Comparison of ENCODE assay signal across 1 cellular context in the genomic region with DNA sequence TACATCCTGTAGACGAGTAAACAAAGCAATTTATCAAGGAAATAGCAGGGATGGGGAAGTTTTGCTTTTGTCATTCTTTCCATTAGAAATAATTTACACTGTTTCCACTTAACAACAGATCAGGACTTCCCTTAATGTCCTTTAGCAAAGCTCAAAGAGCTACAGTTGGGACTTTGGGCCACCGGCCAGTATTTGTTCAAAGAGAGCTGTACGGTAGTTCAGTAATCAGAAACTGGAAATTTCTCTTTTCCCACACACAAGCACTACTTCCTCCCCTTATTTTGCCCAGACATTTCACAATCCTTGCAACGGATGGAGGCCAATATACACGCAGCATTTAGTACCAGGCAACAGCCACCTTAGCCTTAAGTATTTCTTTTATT.
TF ChIP-seq lines count a peak whose summit lies in the region.

No MANE protein-coding gene starts in this region.

TF ChIP-seq in HepG2, 621 proteins besides CTCF, POLR2A, EP300 and RAD21 (continued from another document and continues in another):
- TF ChIP-seq, protein P1, sequence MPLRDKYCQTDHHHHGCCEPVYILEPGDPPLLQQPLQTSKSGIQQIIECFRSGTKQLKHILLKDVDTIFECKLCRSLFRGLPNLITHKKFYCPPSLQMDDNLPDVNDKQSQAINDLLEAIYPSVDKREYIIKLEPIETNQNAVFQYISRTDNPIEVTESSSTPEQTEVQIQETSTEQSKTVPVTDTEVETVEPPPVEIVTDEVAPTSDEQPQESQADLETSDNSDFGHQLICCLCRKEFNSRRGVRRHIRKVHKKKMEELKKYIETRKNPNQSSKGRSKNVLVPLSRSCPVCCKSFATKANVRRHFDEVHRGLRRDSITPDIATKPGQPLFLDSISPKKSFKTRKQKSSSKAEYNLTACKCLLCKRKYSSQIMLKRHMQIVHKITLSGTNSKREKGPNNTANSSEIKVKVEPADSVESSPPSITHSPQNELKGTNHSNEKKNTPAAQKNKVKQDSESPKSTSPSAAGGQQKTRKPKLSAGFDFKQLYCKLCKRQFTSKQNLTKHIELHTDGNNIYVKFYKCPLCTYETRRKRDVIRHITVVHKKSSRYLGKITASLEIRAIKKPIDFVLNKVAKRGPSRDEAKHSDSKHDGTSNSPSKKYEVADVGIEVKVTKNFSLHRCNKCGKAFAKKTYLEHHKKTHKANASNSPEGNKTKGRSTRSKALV (CRISPR knock-in tag; IDR thresholded peaks at IDR 0.05): no peak
- no peak for TF ChIP-seq SNAI1 (CRISPR knock-in tag; IDR thresholded peaks at IDR 0.05; ENCODE audit: borderline replicate concordance)
- TF ChIP-seq, protein P2, sequence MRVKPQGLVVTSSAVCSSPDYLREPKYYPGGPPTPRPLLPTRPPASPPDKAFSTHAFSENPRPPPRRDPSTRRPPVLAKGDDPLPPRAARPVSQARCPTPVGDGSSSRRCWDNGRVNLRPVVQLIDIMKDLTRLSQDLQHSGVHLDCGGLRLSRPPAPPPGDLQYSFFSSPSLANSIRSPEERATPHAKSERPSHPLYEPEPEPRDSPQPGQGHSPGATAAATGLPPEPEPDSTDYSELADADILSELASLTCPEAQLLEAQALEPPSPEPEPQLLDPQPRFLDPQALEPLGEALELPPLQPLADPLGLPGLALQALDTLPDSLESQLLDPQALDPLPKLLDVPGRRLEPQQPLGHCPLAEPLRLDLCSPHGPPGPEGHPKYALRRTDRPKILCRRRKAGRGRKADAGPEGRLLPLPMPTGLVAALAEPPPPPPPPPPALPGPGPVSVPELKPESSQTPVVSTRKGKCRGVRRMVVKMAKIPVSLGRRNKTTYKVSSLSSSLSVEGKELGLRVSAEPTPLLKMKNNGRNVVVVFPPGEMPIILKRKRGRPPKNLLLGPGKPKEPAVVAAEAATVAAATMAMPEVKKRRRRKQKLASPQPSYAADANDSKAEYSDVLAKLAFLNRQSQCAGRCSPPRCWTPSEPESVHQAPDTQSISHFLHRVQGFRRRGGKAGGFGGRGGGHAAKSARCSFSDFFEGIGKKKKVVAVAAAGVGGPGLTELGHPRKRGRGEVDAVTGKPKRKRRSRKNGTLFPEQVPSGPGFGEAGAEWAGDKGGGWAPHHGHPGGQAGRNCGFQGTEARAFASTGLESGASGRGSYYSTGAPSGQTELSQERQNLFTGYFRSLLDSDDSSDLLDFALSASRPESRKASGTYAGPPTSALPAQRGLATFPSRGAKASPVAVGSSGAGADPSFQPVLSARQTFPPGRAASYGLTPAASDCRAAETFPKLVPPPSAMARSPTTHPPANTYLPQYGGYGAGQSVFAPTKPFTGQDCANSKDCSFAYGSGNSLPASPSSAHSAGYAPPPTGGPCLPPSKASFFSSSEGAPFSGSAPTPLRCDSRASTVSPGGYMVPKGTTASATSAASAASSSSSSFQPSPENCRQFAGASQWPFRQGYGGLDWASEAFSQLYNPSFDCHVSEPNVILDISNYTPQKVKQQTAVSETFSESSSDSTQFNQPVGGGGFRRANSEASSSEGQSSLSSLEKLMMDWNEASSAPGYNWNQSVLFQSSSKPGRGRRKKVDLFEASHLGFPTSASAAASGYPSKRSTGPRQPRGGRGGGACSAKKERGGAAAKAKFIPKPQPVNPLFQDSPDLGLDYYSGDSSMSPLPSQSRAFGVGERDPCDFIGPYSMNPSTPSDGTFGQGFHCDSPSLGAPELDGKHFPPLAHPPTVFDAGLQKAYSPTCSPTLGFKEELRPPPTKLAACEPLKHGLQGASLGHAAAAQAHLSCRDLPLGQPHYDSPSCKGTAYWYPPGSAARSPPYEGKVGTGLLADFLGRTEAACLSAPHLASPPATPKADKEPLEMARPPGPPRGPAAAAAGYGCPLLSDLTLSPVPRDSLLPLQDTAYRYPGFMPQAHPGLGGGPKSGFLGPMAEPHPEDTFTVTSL (CRISPR knock-in tag; IDR thresholded peaks at IDR 0.05; ENCODE audit: borderline replicate concordance): peak; percentile 97; the same call in 1 of the 2 replicates
- TF ChIP-seq, protein P3, sequence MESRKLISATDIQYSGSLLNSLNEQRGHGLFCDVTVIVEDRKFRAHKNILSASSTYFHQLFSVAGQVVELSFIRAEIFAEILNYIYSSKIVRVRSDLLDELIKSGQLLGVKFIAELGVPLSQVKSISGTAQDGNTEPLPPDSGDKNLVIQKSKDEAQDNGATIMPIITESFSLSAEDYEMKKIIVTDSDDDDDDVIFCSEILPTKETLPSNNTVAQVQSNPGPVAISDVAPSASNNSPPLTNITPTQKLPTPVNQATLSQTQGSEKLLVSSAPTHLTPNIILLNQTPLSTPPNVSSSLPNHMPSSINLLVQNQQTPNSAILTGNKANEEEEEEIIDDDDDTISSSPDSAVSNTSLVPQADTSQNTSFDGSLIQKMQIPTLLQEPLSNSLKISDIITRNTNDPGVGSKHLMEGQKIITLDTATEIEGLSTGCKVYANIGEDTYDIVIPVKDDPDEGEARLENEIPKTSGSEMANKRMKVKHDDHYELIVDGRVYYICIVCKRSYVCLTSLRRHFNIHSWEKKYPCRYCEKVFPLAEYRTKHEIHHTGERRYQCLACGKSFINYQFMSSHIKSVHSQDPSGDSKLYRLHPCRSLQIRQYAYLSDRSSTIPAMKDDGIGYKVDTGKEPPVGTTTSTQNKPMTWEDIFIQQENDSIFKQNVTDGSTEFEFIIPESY (CRISPR knock-in tag; IDR thresholded peaks at IDR 0.05): peak; percentile 45; the same call in 1 of the 2 replicates
- TF ChIP-seq KDM5A (IDR thresholded peaks at IDR 0.05; ENCODE audit: borderline replicate concordance, low read length): no peak
- TF ChIP-seq, protein P4, sequence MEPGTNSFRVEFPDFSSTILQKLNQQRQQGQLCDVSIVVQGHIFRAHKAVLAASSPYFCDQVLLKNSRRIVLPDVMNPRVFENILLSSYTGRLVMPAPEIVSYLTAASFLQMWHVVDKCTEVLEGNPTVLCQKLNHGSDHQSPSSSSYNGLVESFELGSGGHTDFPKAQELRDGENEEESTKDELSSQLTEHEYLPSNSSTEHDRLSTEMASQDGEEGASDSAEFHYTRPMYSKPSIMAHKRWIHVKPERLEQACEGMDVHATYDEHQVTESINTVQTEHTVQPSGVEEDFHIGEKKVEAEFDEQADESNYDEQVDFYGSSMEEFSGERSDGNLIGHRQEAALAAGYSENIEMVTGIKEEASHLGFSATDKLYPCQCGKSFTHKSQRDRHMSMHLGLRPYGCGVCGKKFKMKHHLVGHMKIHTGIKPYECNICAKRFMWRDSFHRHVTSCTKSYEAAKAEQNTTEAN (CRISPR knock-in tag; conservative IDR thresholded peaks at IDR 0.05): peak; percentile 26
- TF ChIP-seq ZNF451 (CRISPR knock-in tag; IDR thresholded peaks at IDR 0.05): no peak
- no peak for TF ChIP-seq SIN3A (IDR thresholded peaks at IDR 0.05; ENCODE audit: borderline replicate concordance, low read depth, low read length)
- TF ChIP-seq NFIC (IDR thresholded peaks at IDR 0.05; ENCODE audit: low read length): peak; percentile 82; the same call in 1 of the 2 replicates
- TF ChIP-seq ZNF12 (CRISPR knock-in tag; IDR thresholded peaks at IDR 0.05): peak; percentile 56; the same call in 1 of the 2 replicates
- TF ChIP-seq, protein P5, sequence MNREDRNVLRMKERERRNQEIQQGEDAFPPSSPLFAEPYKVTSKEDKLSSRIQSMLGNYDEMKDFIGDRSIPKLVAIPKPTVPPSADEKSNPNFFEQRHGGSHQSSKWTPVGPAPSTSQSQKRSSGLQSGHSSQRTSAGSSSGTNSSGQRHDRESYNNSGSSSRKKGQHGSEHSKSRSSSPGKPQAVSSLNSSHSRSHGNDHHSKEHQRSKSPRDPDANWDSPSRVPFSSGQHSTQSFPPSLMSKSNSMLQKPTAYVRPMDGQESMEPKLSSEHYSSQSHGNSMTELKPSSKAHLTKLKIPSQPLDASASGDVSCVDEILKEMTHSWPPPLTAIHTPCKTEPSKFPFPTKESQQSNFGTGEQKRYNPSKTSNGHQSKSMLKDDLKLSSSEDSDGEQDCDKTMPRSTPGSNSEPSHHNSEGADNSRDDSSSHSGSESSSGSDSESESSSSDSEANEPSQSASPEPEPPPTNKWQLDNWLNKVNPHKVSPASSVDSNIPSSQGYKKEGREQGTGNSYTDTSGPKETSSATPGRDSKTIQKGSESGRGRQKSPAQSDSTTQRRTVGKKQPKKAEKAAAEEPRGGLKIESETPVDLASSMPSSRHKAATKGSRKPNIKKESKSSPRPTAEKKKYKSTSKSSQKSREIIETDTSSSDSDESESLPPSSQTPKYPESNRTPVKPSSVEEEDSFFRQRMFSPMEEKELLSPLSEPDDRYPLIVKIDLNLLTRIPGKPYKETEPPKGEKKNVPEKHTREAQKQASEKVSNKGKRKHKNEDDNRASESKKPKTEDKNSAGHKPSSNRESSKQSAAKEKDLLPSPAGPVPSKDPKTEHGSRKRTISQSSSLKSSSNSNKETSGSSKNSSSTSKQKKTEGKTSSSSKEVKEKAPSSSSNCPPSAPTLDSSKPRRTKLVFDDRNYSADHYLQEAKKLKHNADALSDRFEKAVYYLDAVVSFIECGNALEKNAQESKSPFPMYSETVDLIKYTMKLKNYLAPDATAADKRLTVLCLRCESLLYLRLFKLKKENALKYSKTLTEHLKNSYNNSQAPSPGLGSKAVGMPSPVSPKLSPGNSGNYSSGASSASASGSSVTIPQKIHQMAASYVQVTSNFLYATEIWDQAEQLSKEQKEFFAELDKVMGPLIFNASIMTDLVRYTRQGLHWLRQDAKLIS (CRISPR knock-in tag; IDR thresholded peaks at IDR 0.05): no peak
- TF ChIP-seq NFRKB (IDR thresholded peaks at IDR 0.05): no peak
- TF ChIP-seq, protein P6, sequence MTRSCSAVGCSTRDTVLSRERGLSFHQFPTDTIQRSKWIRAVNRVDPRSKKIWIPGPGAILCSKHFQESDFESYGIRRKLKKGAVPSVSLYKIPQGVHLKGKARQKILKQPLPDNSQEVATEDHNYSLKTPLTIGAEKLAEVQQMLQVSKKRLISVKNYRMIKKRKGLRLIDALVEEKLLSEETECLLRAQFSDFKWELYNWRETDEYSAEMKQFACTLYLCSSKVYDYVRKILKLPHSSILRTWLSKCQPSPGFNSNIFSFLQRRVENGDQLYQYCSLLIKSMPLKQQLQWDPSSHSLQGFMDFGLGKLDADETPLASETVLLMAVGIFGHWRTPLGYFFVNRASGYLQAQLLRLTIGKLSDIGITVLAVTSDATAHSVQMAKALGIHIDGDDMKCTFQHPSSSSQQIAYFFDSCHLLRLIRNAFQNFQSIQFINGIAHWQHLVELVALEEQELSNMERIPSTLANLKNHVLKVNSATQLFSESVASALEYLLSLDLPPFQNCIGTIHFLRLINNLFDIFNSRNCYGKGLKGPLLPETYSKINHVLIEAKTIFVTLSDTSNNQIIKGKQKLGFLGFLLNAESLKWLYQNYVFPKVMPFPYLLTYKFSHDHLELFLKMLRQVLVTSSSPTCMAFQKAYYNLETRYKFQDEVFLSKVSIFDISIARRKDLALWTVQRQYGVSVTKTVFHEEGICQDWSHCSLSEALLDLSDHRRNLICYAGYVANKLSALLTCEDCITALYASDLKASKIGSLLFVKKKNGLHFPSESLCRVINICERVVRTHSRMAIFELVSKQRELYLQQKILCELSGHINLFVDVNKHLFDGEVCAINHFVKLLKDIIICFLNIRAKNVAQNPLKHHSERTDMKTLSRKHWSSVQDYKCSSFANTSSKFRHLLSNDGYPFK (CRISPR knock-in tag; IDR thresholded peaks at IDR 0.05; ENCODE audit: borderline replicate concordance): no peak
- no peak for TF ChIP-seq ZNF530 (CRISPR knock-in tag; IDR thresholded peaks at IDR 0.05; ENCODE audit: low read depth)
- peak; percentile 29; the same call in 1 of the 2 replicates for TF ChIP-seq NFYC (CRISPR knock-in tag; IDR thresholded peaks at IDR 0.05)
- TF ChIP-seq, protein P7, sequence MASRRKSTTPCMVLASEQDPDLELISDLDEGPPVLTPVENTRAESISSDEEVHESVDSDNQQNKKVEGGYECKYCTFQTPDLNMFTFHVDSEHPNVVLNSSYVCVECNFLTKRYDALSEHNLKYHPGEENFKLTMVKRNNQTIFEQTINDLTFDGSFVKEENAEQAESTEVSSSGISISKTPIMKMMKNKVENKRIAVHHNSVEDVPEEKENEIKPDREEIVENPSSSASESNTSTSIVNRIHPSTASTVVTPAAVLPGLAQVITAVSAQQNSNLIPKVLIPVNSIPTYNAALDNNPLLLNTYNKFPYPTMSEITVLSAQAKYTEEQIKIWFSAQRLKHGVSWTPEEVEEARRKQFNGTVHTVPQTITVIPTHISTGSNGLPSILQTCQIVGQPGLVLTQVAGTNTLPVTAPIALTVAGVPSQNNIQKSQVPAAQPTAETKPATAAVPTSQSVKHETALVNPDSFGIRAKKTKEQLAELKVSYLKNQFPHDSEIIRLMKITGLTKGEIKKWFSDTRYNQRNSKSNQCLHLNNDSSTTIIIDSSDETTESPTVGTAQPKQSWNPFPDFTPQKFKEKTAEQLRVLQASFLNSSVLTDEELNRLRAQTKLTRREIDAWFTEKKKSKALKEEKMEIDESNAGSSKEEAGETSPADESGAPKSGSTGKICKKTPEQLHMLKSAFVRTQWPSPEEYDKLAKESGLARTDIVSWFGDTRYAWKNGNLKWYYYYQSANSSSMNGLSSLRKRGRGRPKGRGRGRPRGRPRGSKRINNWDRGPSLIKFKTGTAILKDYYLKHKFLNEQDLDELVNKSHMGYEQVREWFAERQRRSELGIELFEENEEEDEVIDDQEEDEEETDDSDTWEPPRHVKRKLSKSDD (CRISPR knock-in tag; IDR thresholded peaks at IDR 0.05; ENCODE audit: low read depth): no peak
- no peak for TF ChIP-seq ZKSCAN5 (CRISPR knock-in tag; IDR thresholded peaks at IDR 0.05)
- TF ChIP-seq RARG (CRISPR knock-in tag; IDR thresholded peaks at IDR 0.05; ENCODE audit: low read depth): no peak
- no peak for TF ChIP-seq LCORL (IDR thresholded peaks at IDR 0.05)
- peak; percentile 89 for TF ChIP-seq LCORL (CRISPR knock-in tag; IDR thresholded peaks at IDR 0.05)
- no peak for TF ChIP-seq ZMYM2 (CRISPR knock-in tag; IDR thresholded peaks at IDR 0.05)
- TF ChIP-seq ZFY (CRISPR knock-in tag; IDR thresholded peaks at IDR 0.05): no peak
- TF ChIP-seq, protein P8, sequence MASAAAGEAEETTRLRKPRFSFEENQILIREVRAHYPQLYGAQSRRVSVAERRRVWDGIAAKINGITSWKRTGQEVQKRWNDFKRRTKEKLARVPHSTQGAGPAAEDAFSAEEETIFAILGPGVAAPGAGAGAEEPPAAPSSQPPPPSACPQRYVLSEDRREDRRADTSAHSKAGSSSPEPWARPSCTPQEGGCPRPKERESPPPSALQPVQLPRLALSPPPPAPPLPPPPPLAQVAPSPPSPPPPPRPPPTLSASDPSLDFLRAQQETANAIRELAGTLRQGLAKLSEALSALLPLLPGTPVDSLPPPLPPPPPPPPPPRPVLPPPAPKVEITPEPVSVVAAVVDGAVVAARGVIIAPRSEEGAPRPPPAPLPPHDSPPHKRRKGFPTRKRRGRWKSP (CRISPR knock-in tag; IDR thresholded peaks at IDR 0.05): peak; percentile 32; the same call in 1 of the 2 replicates
- peak; percentile 84 for TF ChIP-seq ZFP1 (CRISPR knock-in tag; IDR thresholded peaks at IDR 0.05)
- no peak for TF ChIP-seq ESRRA (CRISPR knock-in tag; IDR thresholded peaks at IDR 0.05; ENCODE audit: low read depth)
- 0 out of 2 replicates have a peak, but pooled peaks have one; percentile 43 for TF ChIP-seq ZSCAN21 (CRISPR knock-in tag; IDR thresholded peaks at IDR 0.05; ENCODE audit: borderline replicate concordance)
- TF ChIP-seq, protein P9, sequence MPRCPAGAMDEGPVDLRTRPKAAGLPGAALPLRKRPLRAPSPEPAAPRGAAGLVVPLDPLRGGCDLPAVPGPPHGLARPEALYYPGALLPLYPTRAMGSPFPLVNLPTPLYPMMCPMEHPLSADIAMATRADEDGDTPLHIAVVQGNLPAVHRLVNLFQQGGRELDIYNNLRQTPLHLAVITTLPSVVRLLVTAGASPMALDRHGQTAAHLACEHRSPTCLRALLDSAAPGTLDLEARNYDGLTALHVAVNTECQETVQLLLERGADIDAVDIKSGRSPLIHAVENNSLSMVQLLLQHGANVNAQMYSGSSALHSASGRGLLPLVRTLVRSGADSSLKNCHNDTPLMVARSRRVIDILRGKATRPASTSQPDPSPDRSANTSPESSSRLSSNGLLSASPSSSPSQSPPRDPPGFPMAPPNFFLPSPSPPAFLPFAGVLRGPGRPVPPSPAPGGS (CRISPR knock-in tag; IDR thresholded peaks at IDR 0.05): no peak
- TF ChIP-seq NONO (IDR thresholded peaks at IDR 0.05): no peak
- no peak; the same call in 1 of the 2 replicates for TF ChIP-seq NONO (CRISPR knock-in tag; conservative IDR thresholded peaks at IDR 0.05)
- TF ChIP-seq ZNF773 (CRISPR knock-in tag; IDR thresholded peaks at IDR 0.05; ENCODE audit: borderline replicate concordance): no peak
